In genomic region chr6:100892693-100893092, GRCh38 we compare ENCODE assay signal across 1 cellular context.
TF ChIP-seq lines count a peak whose summit lies in the region.

No MANE protein-coding gene starts in this region.

TF ChIP-seq in H1, 55 proteins besides CTCF, POLR2A, EP300 and RAD21:
- TF ChIP-seq MAX (IDR thresholded peaks at IDR 0.05) (peak; percentile 33; the same call in 1 of the 2 replicates), TAF7 (optimal IDR thresholded peaks at IDR 0.05; ENCODE audit: borderline replicate concordance, low read depth, low read length) (no peak)
